In genomic region chr2:224109710-224110109, GRCh38 we compare ENCODE assay signal across 23 cellular contexts.
"Had no signal": no experiment of that assay in that cellular context is flagged by ENCODE, and none has a peak within 500 bp of the region (broad histone marks: within the 10 kb centered on the region; RNA-seq: fewer than 3 reads in every experiment).

No MANE protein-coding gene starts in this region.

- H3K36me3 Mint-ChIP-seq: stimulated activated effector memory CD8-positive, alpha-beta T cell treated with anti-CD3 and anti-CD28 coated beads, Interleukin-12 subunit alpha, Interleukin-12 subunit beta, amount 100 ng/mL, for 72 hours had no signal

- ATAC-seq: effector memory CD8-positive, alpha-beta T cell; foreskin keratinocyte; left cardiac atrium; naive thymus-derived CD4-positive, alpha-beta T cell; stimulated activated effector memory CD8-positive, alpha-beta T cell treated with anti-CD3 and anti-CD28 coated beads, Interleukin-12 subunit alpha, Interleukin-12 subunit beta, amount 100 ng/mL, for 72 hours; stimulated activated naive CD8-positive, alpha-beta T cell treated with anti-CD3 and anti-CD28 coated beads, Interleukin-15, Interleukin-2, amounts not matched to agents 100 U/mL and 50 U/mL, for 24 hours had no signal

- FAIRE-seq: colon had no signal

- H3K9me3 ChIP-seq: lower lobe of right lung, right atrium auricular region, suprapubic skin, thyroid gland, upper lobe of left lung, uterus had no signal

- H3K4me1 ChIP-seq: esophagus muscularis mucosa, left ventricle myocardium inferior, lower lobe of right lung, right atrium auricular region, suprapubic skin, thyroid gland, upper lobe of left lung, uterus had no signal

- H3K4me3 ChIP-seq: esophagus muscularis mucosa, left ventricle myocardium inferior, lower lobe of right lung, ovary, right atrium auricular region, smooth muscle cell, suprapubic skin, thyroid gland, upper lobe of left lung, uterus had no signal

- H3K27ac Mint-ChIP-seq: dendritic cell treated with granulocyte-macrophage colony-stimulating factor and Interleukin-4, amounts not matched to agents 40 ng/mL and 50 ng/mL, for 4 days; effector memory CD8-positive, alpha-beta T cell; nephron progenitor cell; stimulated activated effector memory CD8-positive, alpha-beta T cell treated with anti-CD3 and anti-CD28 coated beads, Interleukin-12 subunit alpha, Interleukin-12 subunit beta, amount 100 ng/mL, for 72 hours had no signal

- H3K4me1 Mint-ChIP-seq: naive thymus-derived CD4-positive, alpha-beta T cell; nephron progenitor cell; stimulated activated effector memory CD8-positive, alpha-beta T cell treated with anti-CD3 and anti-CD28 coated beads, Interleukin-12 subunit alpha, Interleukin-12 subunit beta, amount 100 ng/mL, for 72 hours had no signal

- H3K36me3 ChIP-seq: esophagus muscularis mucosa, left ventricle myocardium inferior, lower lobe of right lung, ovary, right atrium auricular region, suprapubic skin, thyroid gland, upper lobe of left lung, uterus had no signal

- H3K27me3 ChIP-seq: esophagus muscularis mucosa, foreskin keratinocyte, ovary, right atrium auricular region, suprapubic skin, thyroid gland, upper lobe of left lung, uterus had no signal

- H3K4me2 ChIP-seq: smooth muscle cell had no signal

- H3K27ac ChIP-seq: epithelial cell of prostate, esophagus muscularis mucosa, foreskin keratinocyte, left ventricle myocardium inferior, lower lobe of right lung, ovary, right atrium auricular region, suprapubic skin, thyroid gland, upper lobe of left lung, uterus had no signal

- H3K27me3 Mint-ChIP-seq: dendritic cell treated with granulocyte-macrophage colony-stimulating factor and Interleukin-4, amounts not matched to agents 40 ng/mL and 50 ng/mL, for 4 days had no signal

- H3K9me3 Mint-ChIP-seq: dendritic cell treated with granulocyte-macrophage colony-stimulating factor and Interleukin-4, amounts not matched to agents 40 ng/mL and 50 ng/mL, for 4 days had no signal

- H3K4me3 Mint-ChIP-seq: dendritic cell treated with granulocyte-macrophage colony-stimulating factor and Interleukin-4, amounts not matched to agents 40 ng/mL and 50 ng/mL, for 4 days; effector memory CD8-positive, alpha-beta T cell; naive thymus-derived CD4-positive, alpha-beta T cell; nephron progenitor cell; stimulated activated effector memory CD8-positive, alpha-beta T cell treated with anti-CD3 and anti-CD28 coated beads, Interleukin-12 subunit alpha, Interleukin-12 subunit beta, amount 100 ng/mL, for 72 hours had no signal

- DNase-seq: effector memory CD8-positive, alpha-beta T cell; foreskin keratinocyte; kidney; left cardiac atrium; left ventricle myocardium inferior; lower lobe of right lung; naive thymus-derived CD4-positive, alpha-beta T cell; nephron progenitor cell; ovary; stimulated activated CD4-positive, alpha-beta T cell treated with anti-CD3 and anti-CD28 coated beads, Interleukin-4, amount 100 ng/mL, for 1 hour; stimulated activated CD8-positive, alpha-beta memory T cell treated with anti-CD3 and anti-CD28 coated beads, Interleukin-4, amount 100 ng/mL, for 48 hours; stimulated activated naive CD8-positive, alpha-beta T cell treated with anti-CD3 and anti-CD28 coated beads, Interleukin-15, Interleukin-2, amounts not matched to agents 100 U/mL and 50 U/mL, for 24 hours; thyroid gland; upper lobe of left lung; uterus had no signal
